In the genomic region with DNA sequence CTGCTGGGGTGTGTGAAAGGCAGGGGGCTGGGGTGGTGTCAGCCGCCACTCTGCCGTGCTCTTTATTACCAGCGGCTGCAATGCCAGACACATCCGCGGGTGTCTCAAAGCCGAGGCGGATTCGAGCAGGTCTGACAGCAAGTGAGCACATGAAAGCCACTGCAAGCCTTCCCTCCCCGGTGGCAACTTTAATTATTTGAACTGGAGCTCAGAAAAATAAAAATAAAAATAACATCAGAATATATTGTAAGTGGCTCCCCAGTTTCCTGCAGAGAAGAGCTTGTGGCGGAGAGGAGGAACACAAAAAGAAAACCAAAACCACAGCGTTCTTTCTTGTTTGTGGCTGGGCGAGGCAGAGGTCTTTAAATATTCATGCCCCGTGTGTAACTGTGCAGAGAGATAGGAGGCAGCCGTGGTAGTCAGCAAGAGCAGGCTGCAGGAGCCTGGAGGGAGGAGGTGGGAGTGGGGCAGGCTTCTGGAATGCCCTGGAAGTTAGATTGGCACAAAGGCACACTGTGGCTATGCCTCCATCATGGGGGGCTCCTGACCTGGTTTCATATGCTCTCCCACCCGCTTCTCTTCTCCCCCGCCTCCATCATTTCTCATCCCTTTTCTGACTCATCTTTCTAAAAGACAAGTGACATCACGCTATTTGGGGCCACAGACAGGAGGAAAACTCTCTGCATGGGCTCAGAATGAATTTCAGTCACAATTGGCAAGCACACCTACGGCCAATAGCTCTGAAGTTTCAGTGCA, we compare ENCODE assay signal across 8 cellular contexts.
DNase-seq lines count a peak whose midpoint lies in the region; ATAC-seq lines count a peak whose summit lies in the region.

No MANE protein-coding gene starts in this region.

- DNase-seq in NOMO-1 (lab: John Stamatoyannopoulos, UW; ENCODE audit: unreplicated experiment in 2 of 2): peak; percentile 44 to 76
- DNase-seq in activated T-helper 1 cell treated with Interleukin-2 at 50 U/mL for 16 hours (ENCODE audit: low read depth): peak; percentile 17
- peak; percentile 40 for DNase-seq in kidney tubule cell (ENCODE audit: low spot score)
- DNase-seq in stimulated activated CD8-positive, alpha-beta memory T cell treated with anti-CD3 and anti-CD28 coated beads, Interleukin-15, amount 100 ng/mL, for 1 hour (ENCODE audit: low read depth): peak; percentile 22
- DNase-seq in COLO668 (lab: John Stamatoyannopoulos, UW; ENCODE audit: unreplicated experiment): no peak
- no peak for DNase-seq in NCI-H1048 (lab: John Stamatoyannopoulos, UW)

- peak; percentile 85 for ATAC-seq in GM18511 (IDR thresholded peaks at IDR 0.05; ENCODE audit: unreplicated experiment)
- ATAC-seq in HG02610 (IDR thresholded peaks at IDR 0.05; ENCODE audit: unreplicated experiment): peak; percentile 64

Comparison
In these comparisons a context has a peak if more than half of its experiments do, and no peak if none do; other contexts are left out.
1. DNase-seq: peak in NOMO-1 (2 of 2), activated T-helper 1 cell treated with Interleukin-2 at 50 U/mL for 16 hours (single experiment), kidney tubule cell (single experiment) and stimulated activated CD8-positive, alpha-beta memory T cell treated with anti-CD3 and anti-CD28 coated beads, Interleukin-15, amount 100 ng/mL, for 1 hour (single experiment); none in COLO668 (single experiment) and NCI-H1048 (single experiment).